ENCODE assay signal across 21 cellular contexts in genomic region chr1:166087734-166088571, GRCh38.
DNase-seq lines count a peak whose midpoint lies in the region; FAIRE-seq and TF ChIP-seq lines count a peak whose summit lies in the region.
"Had no signal": no experiment of that assay in that cellular context is flagged by ENCODE, and none has a peak within 500 bp of the region (broad histone marks: within the 10 kb centered on the region; RNA-seq: fewer than 3 reads in every experiment).

No MANE protein-coding gene starts in this region.

- H2BK120ac ChIP-seq in neuronal stem cell (ENCODE audit: low read depth, low read length): no peak overlapping the region

- FAIRE-seq in H54 (lab: Jason Lieb, UNC): no peak
- FAIRE-seq: A204.1, G401.6, GM12891, GM19239, H1 had no signal

- no peak overlapping the region for H3K4ac ChIP-seq in neuronal stem cell (ENCODE audit: low read length)

- no peaks in the 10 kb centered on the region for H3K9me3 ChIP-seq in OCI-LY3 (ENCODE audit: insufficient read depth, low read length)
- peaks cover 5% of the 10 kb centered on the region for H3K9me3 ChIP-seq in endodermal cell (ENCODE audit: control insufficient read depth, low read length)
- H3K9me3 ChIP-seq in neuronal stem cell (replicated peaks in 1 of 2; ENCODE audit: control insufficient read depth in 2 of 2, insufficient read depth in 1 of 2, low read depth in 1 of 2, low read length in 2 of 2): no peaks in the 10 kb centered on the region
- H3K9me3 ChIP-seq: BE2C, HAP-1 had no signal

- no peak overlapping the region for H3K4me3 Mint-ChIP-seq in endodermal cell
- H3K4me3 Mint-ChIP-seq: CD4-positive, CD25-positive, alpha-beta regulatory T cell; CD8-positive, alpha-beta memory T cell had no signal

- no peak overlapping the region for H2AK5ac ChIP-seq in neuronal stem cell (ENCODE audit: low read depth, low read length)

- H3K9ac ChIP-seq in OCI-LY3 (ENCODE audit: low read length) (no peak overlapping the region), endodermal cell (ENCODE audit: extremely low read depth, low read length, poor library complexity, severe bottlenecking) (no peak overlapping the region), neuronal stem cell (ENCODE audit: low read depth, low read length, poor library complexity) (peak overlapping the region; percentile 51)

- no peak overlapping the region for H2BK12ac ChIP-seq in neuronal stem cell (ENCODE audit: low read length)

- H2BK5ac ChIP-seq in neuronal stem cell (ENCODE audit: low read length): no peak overlapping the region

- H2BK15ac ChIP-seq in neuronal stem cell (ENCODE audit: low read length): no peak overlapping the region

- no peak overlapping the region for H4K8ac ChIP-seq in neuronal stem cell (ENCODE audit: low read depth, low read length)

- H3K23ac ChIP-seq in neuronal stem cell (ENCODE audit: low read depth, low read length, poor library complexity): no peak overlapping the region

- in situ Hi-C loops in G401 (cut with HindIII; ENCODE audit: low sequenced_read_pairs): no loop called here

- H4K91ac ChIP-seq in neuronal stem cell (ENCODE audit: low read depth, low read length, poor library complexity): no peak overlapping the region

- peaks cover 78% of the 10 kb centered on the region for H4K20me1 ChIP-seq in OCI-LY3 (ENCODE audit: insufficient read depth, low read length)

- no peaks in the 10 kb centered on the region for H3K79me1 ChIP-seq in neuronal stem cell (ENCODE audit: low read depth, low read length)

- H3K14ac ChIP-seq in neuronal stem cell (ENCODE audit: low read length): no peak overlapping the region

- no peak overlapping the region for H2AFZ ChIP-seq in OCI-LY3 (ENCODE audit: low read depth, low read length)
- no peak overlapping the region for H2AFZ ChIP-seq in neuronal stem cell (ENCODE audit: low read length)

- H3K4me1 ChIP-seq in OCI-LY3 (ENCODE audit: low read length): peaks cover 72% of the 10 kb centered on the region
- no peaks in the 10 kb centered on the region for H3K4me1 ChIP-seq in endodermal cell (ENCODE audit: control insufficient read depth, insufficient read depth, low read length)
- no peaks in the 10 kb centered on the region for H3K4me1 ChIP-seq in neuronal stem cell (ENCODE audit: control insufficient read depth in 2 of 2, insufficient read depth in 1 of 2, low read depth in 1 of 2, low read length in 2 of 2)
- H3K4me1 ChIP-seq: BE2C, HAP-1 had no signal

- no peaks in the 10 kb centered on the region for H3K9me3 Mint-ChIP-seq in endodermal cell

- peaks cover 93% of the 10 kb centered on the region for H3K79me2 ChIP-seq in OCI-LY3 (ENCODE audit: low read length)

- H3K4me2 ChIP-seq in OCI-LY3 (ENCODE audit: low read length) (no peak overlapping the region), neuronal stem cell (ENCODE audit: insufficient read depth, low read length, poor library complexity, severe bottlenecking) (no peak overlapping the region)

- H3K4me3 ChIP-seq in OCI-LY3 (ENCODE audit: low read length) (no peak overlapping the region), endodermal cell (ENCODE audit: low read length) (no peak overlapping the region), neuronal stem cell (ENCODE audit: low read length in 2 of 2) (no peak overlapping the region)
- H3K4me3 ChIP-seq: HAP-1 had no signal

- WGBS in endodermal cell (ENCODE audit: insufficient coverage in 1 of 2, insufficient read length in 1 of 2), 2 experiments: 91 to 94% methylated on average over 8 of the region's 8 CpGs
- WGBS in neuronal stem cell (ENCODE audit: extremely low coverage in 2 of 2, insufficient read length in 2 of 2, insufficient replicate concordance in 1 of 2), 2 donors: no CpG with 5 or more reads among the region's 8 CpGs

- peaks cover 5% of the 10 kb centered on the region for H3K4me1 Mint-ChIP-seq in endodermal cell

- H3K27me3 ChIP-seq in OCI-LY3 (ENCODE audit: low read depth, low read length) (no peaks in the 10 kb centered on the region), endodermal cell (ENCODE audit: control insufficient read depth, insufficient read depth, low read length, poor library complexity, severe bottlenecking) (no peaks in the 10 kb centered on the region), neuronal stem cell (ENCODE audit: control insufficient read depth in 3 of 3, insufficient read depth in 3 of 3, low read depth in 1 of 3, low read length in 3 of 3) (no peaks in the 10 kb centered on the region)
- H3K27me3 ChIP-seq: BE2C had no signal

- no peak for TF ChIP-seq CTCF in OCI-LY3 (IDR thresholded peaks at IDR 0.05; ENCODE audit: low read depth, low read length)
- no peak for TF ChIP-seq CTCF in endodermal cell (conservative IDR thresholded peaks at IDR 0.05)

- TF ChIP-seq POLR2A in H54 (IDR thresholded peaks at IDR 0.05; ENCODE audit: low read depth, low read length): no peak

- H3K36me3 ChIP-seq in OCI-LY3 (replicated peaks; ENCODE audit: low read depth, low read length) (peaks cover 18% of the 10 kb centered on the region), endodermal cell (ENCODE audit: control insufficient read depth, insufficient read depth, low read length) (no peaks in the 10 kb centered on the region), neuronal stem cell (replicated peaks in 1 of 2; ENCODE audit: control insufficient read depth in 2 of 2, insufficient read depth in 2 of 2, low read length in 2 of 2) (no peaks in the 10 kb centered on the region)
- H3K36me3 ChIP-seq: BE2C, HAP-1 had no signal

- H3K18ac ChIP-seq in neuronal stem cell (ENCODE audit: low read length): no peak overlapping the region

- H3K27ac Mint-ChIP-seq in endodermal cell: no peak overlapping the region
- H3K27ac Mint-ChIP-seq: CD8-positive, alpha-beta memory T cell had no signal

- 0 out of 2 replicates have a peak overlapping the region, but pooled peaks have one; percentile 0 for H3K27ac ChIP-seq in OCI-LY3 (ENCODE audit: low read length)
- no peak overlapping the region for H3K27ac ChIP-seq in endodermal cell (ENCODE audit: low read depth, low read length)
- no peak overlapping the region for H3K27ac ChIP-seq in neuronal stem cell (replicated peaks; ENCODE audit: low read length)

- no peaks in the 10 kb centered on the region for H3K36me3 Mint-ChIP-seq in endodermal cell (ENCODE audit: low read depth)
- H3K36me3 Mint-ChIP-seq: CD4-positive, CD25-positive, alpha-beta regulatory T cell had no signal

- DNase-seq in G401 (ENCODE audit: low spot score) (peak; percentile 72), endodermal cell (peak; percentile 23), neuronal stem cell (ENCODE audit: low spot score) (no peak), H54 (ENCODE audit: insufficient read length, low spot score) (no peak), NCI-H82 treated with DMSO at 0.1 percent for 48 hours (lab: John Stamatoyannopoulos, UW; ENCODE audit: unreplicated experiment) (no peak)
- DNase-seq: ACHN; BE2C; CD4-positive, CD25-positive, alpha-beta regulatory T cell; CD8-positive, alpha-beta memory T cell; COR-L47; DMS 273 treated with DMSO at 0.1 percent for 48 hours; DMS53; DND-41; EL had no signal

- H3K27me3 Mint-ChIP-seq in endodermal cell (ENCODE audit: insufficient read depth): no peaks in the 10 kb centered on the region
- H3K27me3 Mint-ChIP-seq: CD4-positive, CD25-positive, alpha-beta regulatory T cell had no signal

Comparison
In these comparisons a context has a peak if more than half of its experiments do, and no peak if none do; other contexts are left out.
1. DNase-seq: peak in G401 (single experiment) and endodermal cell (single experiment); none in neuronal stem cell (single experiment), H54 (single experiment) and NCI-H82 treated with DMSO at 0.1 percent for 48 hours (single experiment).